In the genomic region with DNA sequence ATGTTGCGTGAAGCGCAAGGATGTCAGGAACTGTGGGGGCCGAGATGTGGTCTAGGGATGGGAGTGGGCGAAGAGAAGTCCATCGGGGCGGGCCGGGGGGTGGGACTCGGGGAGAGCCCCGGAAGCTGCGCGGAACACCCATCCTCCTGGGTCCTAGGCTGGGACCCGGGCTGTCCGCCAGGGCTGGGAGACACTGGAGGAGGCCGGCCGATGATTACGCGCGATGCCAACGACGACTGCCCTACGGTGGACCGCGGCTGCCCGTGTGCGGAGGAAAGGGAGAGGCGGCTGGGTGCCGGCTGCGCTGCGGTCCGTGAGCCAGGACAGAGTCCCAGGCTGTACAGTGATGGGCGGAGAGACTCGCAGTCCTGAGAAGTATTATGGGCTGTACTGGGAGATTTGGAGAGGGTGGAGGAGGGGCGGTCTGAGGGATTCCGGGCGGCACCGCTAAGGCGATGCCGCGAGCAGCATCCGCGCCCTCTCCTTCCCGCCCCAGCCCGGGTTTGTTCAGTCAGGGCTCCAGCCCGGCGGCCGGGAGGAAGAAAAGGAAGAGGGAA, we compare ENCODE assay signal across 8 cellular contexts. TPM values are rescaled to one million over a fixed set of nuclear protein-coding genes. Genes with fewer than 3 reads are reported as not detected.
DNase-seq lines count a peak whose midpoint lies in the region; ATAC-seq and TF ChIP-seq lines count a peak whose summit lies in the region.
"Not testable (repeated sequence)": the region's sequence is repeated elsewhere in the genome, so short reads cannot be mapped to it uniquely, and the experiment has no call there.

No MANE protein-coding gene starts in this region.

- not testable (repeated sequence) for H3K27ac Mint-ChIP-seq in activated naive CD8-positive, alpha-beta T cell treated with anti-CD3 and anti-CD28 coated beads, Interleukin-2, amount 10 ng/mL, durations not matched to agents 7 days and 5 days; glutamatergic neuron (ENCODE audit: unreplicated experiment); natural killer cell treated with Interleukin-12 subunit alpha and Interleukin-12 subunit beta and Interleukin-15 and Interleukin-18, amount 100 ng/mL, for 72 hours; stimulated activated naive CD8-positive, alpha-beta T cell treated with anti-CD3 and anti-CD28 coated beads, Interleukin-15, amount 100 ng/mL, for 72 hours

- not testable (repeated sequence) for H3K36me3 Mint-ChIP-seq in activated naive CD8-positive, alpha-beta T cell treated with anti-CD3 and anti-CD28 coated beads, Interleukin-2, amount 10 ng/mL, durations not matched to agents 7 days and 5 days; glutamatergic neuron (ENCODE audit: unreplicated experiment); natural killer cell treated with Interleukin-12 subunit alpha and Interleukin-12 subunit beta and Interleukin-15 and Interleukin-18, amount 100 ng/mL, for 72 hours

- POLR2A ChIA-PET in activated naive CD8-positive, alpha-beta T cell treated with anti-CD3 and anti-CD28 coated beads, Interleukin-2, amount 10 ng/mL, durations not matched to agents 7 days and 5 days (lab: Charles Lee), result not testable (repeated sequence)

- H3K4me1 Mint-ChIP-seq in activated naive CD8-positive, alpha-beta T cell treated with anti-CD3 and anti-CD28 coated beads, Interleukin-2, amount 10 ng/mL, durations not matched to agents 7 days and 5 days; glutamatergic neuron (ENCODE audit: low read depth, unreplicated experiment); natural killer cell treated with Interleukin-12 subunit alpha and Interleukin-12 subunit beta and Interleukin-15 and Interleukin-18, amount 100 ng/mL, for 72 hours (ENCODE audit: low read depth in 2 of 2); stimulated activated naive CD8-positive, alpha-beta T cell treated with anti-CD3 and anti-CD28 coated beads, Interleukin-15, amount 100 ng/mL, for 72 hours: not testable (repeated sequence)

- peak overlapping the region; percentile 55 for H3K4me3 Mint-ChIP-seq in activated naive CD8-positive, alpha-beta T cell treated with anti-CD3 and anti-CD28 coated beads, Interleukin-2, amount 10 ng/mL, durations not matched to agents 7 days and 5 days
- H3K4me3 Mint-ChIP-seq in glutamatergic neuron (ENCODE audit: unreplicated experiment); natural killer cell treated with Interleukin-12 subunit alpha and Interleukin-12 subunit beta and Interleukin-15 and Interleukin-18, amount 100 ng/mL, for 72 hours: not testable (repeated sequence)
- peak overlapping the region; percentile 57 to 63 for H3K4me3 Mint-ChIP-seq in stimulated activated naive CD8-positive, alpha-beta T cell treated with anti-CD3 and anti-CD28 coated beads, Interleukin-15, amount 100 ng/mL, for 72 hours

- not testable (repeated sequence) for H3K9me3 ChIP-seq in SK-N-MC (ENCODE audit: low read depth, low read length)

- not testable (repeated sequence) for TF ChIP-seq CTCF in glutamatergic neuron (IDR thresholded peaks at IDR 0.05; ENCODE audit: partially characterized antibody, unreplicated experiment)

- H3K9me3 Mint-ChIP-seq in activated naive CD8-positive, alpha-beta T cell treated with anti-CD3 and anti-CD28 coated beads, Interleukin-2, amount 10 ng/mL, durations not matched to agents 7 days and 5 days; glutamatergic neuron (ENCODE audit: unreplicated experiment); natural killer cell treated with Interleukin-12 subunit alpha and Interleukin-12 subunit beta and Interleukin-15 and Interleukin-18, amount 100 ng/mL, for 72 hours; stimulated activated naive CD8-positive, alpha-beta T cell treated with anti-CD3 and anti-CD28 coated beads, Interleukin-15, amount 100 ng/mL, for 72 hours: not testable (repeated sequence)

- H3K4me3 ChIP-seq in GM08714 (ENCODE audit: low read length) (peak overlapping the region; percentile 57; the same call in 1 of the 2 replicates), SK-N-MC (0 out of 2 replicates have a peak overlapping the region, but pooled peaks have one; percentile 53)

- ATAC-seq in GM21529 (IDR thresholded peaks at IDR 0.05; ENCODE audit: unreplicated experiment) (peak; percentile 10), HG03108 (IDR thresholded peaks at IDR 0.05; ENCODE audit: unreplicated experiment) (peak; percentile 2)
- peak; percentile 6 for ATAC-seq in activated naive CD8-positive, alpha-beta T cell treated with anti-CD3 and anti-CD28 coated beads, Interleukin-2, amount 10 ng/mL, durations not matched to agents 7 days and 5 days (ENCODE audit: low read depth)
- peak; percentile 21 to 29 for ATAC-seq in natural killer cell treated with Interleukin-12 subunit alpha and Interleukin-12 subunit beta and Interleukin-15 and Interleukin-18, amount 100 ng/mL, for 72 hours
- peak; percentile 17 for ATAC-seq in stimulated activated naive CD8-positive, alpha-beta T cell treated with anti-CD3 and anti-CD28 coated beads, Interleukin-15, amount 100 ng/mL, for 72 hours

- H3K27ac ChIP-seq in SK-N-MC, result not testable (repeated sequence)

- H3K27me3 Mint-ChIP-seq in activated naive CD8-positive, alpha-beta T cell treated with anti-CD3 and anti-CD28 coated beads, Interleukin-2, amount 10 ng/mL, durations not matched to agents 7 days and 5 days; glutamatergic neuron (ENCODE audit: unreplicated experiment); natural killer cell treated with Interleukin-12 subunit alpha and Interleukin-12 subunit beta and Interleukin-15 and Interleukin-18, amount 100 ng/mL, for 72 hours; stimulated activated naive CD8-positive, alpha-beta T cell treated with anti-CD3 and anti-CD28 coated beads, Interleukin-15, amount 100 ng/mL, for 72 hours: not testable (repeated sequence)

- H3K9ac ChIP-seq in SK-N-MC (ENCODE audit: insufficient read length), result not testable (repeated sequence)

- DNase-seq in SK-N-MC (ENCODE audit: low read depth, low spot score); natural killer cell treated with Interleukin-12 subunit alpha and Interleukin-12 subunit beta and Interleukin-15 and Interleukin-18, amount 100 ng/mL, for 72 hours (ENCODE audit: low spot score): not testable (repeated sequence)
- DNase-seq in activated naive CD8-positive, alpha-beta T cell treated with anti-CD3 and anti-CD28 coated beads, Interleukin-2, amount 10 ng/mL, durations not matched to agents 7 days and 5 days, result peak; percentile 50
- DNase-seq in glutamatergic neuron, result peak; percentile 21
- peak; percentile 24 to 37 for DNase-seq in stimulated activated naive CD8-positive, alpha-beta T cell treated with anti-CD3 and anti-CD28 coated beads, Interleukin-15, amount 100 ng/mL, for 72 hours

- not testable (repeated sequence) for H3K36me3 ChIP-seq in SK-N-MC (ENCODE audit: insufficient read depth, low read length)

RNA-seq across cellular contexts. Expression of a gene that starts 0.4 kb away (rescaled TPM):
- total RNA-seq in activated naive CD8-positive, alpha-beta T cell treated with anti-CD3 and anti-CD28 coated beads, Interleukin-2, amount 10 ng/mL, durations not matched to agents 7 days and 5 days, result 10 to 100 TPM; 31.7 TPM
- total RNA-seq in glutamatergic neuron (ENCODE audit: unreplicated experiment), result 17.8 TPM
- 10 to 100 TPM; 46.6 to 64.4 TPM for total RNA-seq in natural killer cell treated with Interleukin-12 subunit alpha and Interleukin-12 subunit beta and Interleukin-15 and Interleukin-18, amount 100 ng/mL, for 72 hours

RNA-seq across cellular contexts. Expression of a gene that starts 1.0 kb away (rescaled TPM):
- 10 to 100 TPM; 11.1 to 11.6 TPM for total RNA-seq in activated naive CD8-positive, alpha-beta T cell treated with anti-CD3 and anti-CD28 coated beads, Interleukin-2, amount 10 ng/mL, durations not matched to agents 7 days and 5 days
- 0.61 TPM for total RNA-seq in glutamatergic neuron (ENCODE audit: unreplicated experiment)
- total RNA-seq in natural killer cell treated with Interleukin-12 subunit alpha and Interleukin-12 subunit beta and Interleukin-15 and Interleukin-18, amount 100 ng/mL, for 72 hours, result 10 to 100 TPM; 10.1 to 10.5 TPM
